Comparison of ENCODE assay signal across 12 cellular contexts in the genomic region with DNA sequence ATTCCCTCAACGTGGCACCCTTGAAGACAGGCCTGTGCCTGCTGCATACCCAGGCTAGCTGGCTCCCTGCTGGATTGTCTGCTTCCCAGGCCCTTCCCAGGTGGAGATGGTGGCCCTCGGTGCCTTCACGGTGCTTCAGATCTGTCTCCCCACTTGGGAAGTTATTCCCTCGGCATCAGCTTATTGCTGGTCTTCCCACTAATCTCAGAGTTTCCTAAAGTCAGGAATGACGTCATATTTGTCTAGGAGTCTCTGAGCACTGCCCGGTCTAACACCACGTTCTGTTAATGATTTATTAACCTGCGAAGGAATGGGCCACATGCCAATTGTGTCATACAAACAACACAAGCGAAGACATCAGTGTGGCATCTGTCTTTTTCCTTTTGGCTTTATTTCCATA.
DNase-seq lines count a peak whose midpoint lies in the region; TF ChIP-seq lines count a peak whose summit lies in the region.
"Had no signal": no experiment of that assay in that cellular context is flagged by ENCODE, and none has a peak within 500 bp of the region (broad histone marks: within the 10 kb centered on the region; RNA-seq: fewer than 3 reads in every experiment).

No MANE protein-coding gene starts in this region.

- no peaks in the 10 kb centered on the region for H3K36me3 Mint-ChIP-seq in type B pancreatic cell
- H3K36me3 Mint-ChIP-seq: activated naive CD4-positive, alpha-beta T cell treated with anti-CD3 and anti-CD28 coated beads, Interleukin-2, amount 10 ng/mL, durations not matched to agents 7 days and 5 days had no signal

- no peaks in the 10 kb centered on the region for H3K27me3 Mint-ChIP-seq in type B pancreatic cell

- H3K36me3 ChIP-seq in liver (ENCODE audit: control insufficient read depth in 4 of 4, insufficient read depth in 3 of 4, low read depth in 1 of 4, low read length in 3 of 4) (no peaks in the 10 kb centered on the region), H7 (replicated peaks; ENCODE audit: control insufficient read depth, insufficient read depth, low read length) (no peaks in the 10 kb centered on the region)

- H3K4me3 Mint-ChIP-seq in type B pancreatic cell = peak overlapping the region; percentile 47
- H3K4me3 Mint-ChIP-seq: activated naive CD4-positive, alpha-beta T cell treated with anti-CD3 and anti-CD28 coated beads, Interleukin-2, amount 10 ng/mL, durations not matched to agents 7 days and 5 days; T-helper 2 cell treated with Interferon-gamma antibody and Interleukin-4, amounts not matched to agents 5 μg/mL and 100 μg/mL, for 36 hours had no signal

- peak overlapping the region; percentile 77 for H3K27ac Mint-ChIP-seq in type B pancreatic cell
- H3K27ac Mint-ChIP-seq: activated naive CD4-positive, alpha-beta T cell treated with anti-CD3 and anti-CD28 coated beads, Interleukin-2, amount 10 ng/mL, durations not matched to agents 7 days and 5 days; T-helper 2 cell treated with Interferon-gamma antibody and Interleukin-4, amounts not matched to agents 5 μg/mL and 100 μg/mL, for 36 hours had no signal

- DNase-seq in NCI-H1694 (lab: John Stamatoyannopoulos, UW) = peak; percentile 43
- DNase-seq in type B pancreatic cell (ENCODE audit: extremely low spot score, unreplicated experiment) = no peak
- no peak for DNase-seq in H7
- DNase-seq in iPS-NIHi7 (ENCODE audit: extremely low spot score) = no peak
- DNase-seq in OCI-M1 (lab: John Stamatoyannopoulos, UW) = no peak
- DNase-seq: activated naive CD4-positive, alpha-beta T cell treated with anti-CD3 and anti-CD28 coated beads, Interleukin-2, amount 10 ng/mL, durations not matched to agents 7 days and 5 days; DMS153; NCI-H2029; posterior cingulate gyrus had no signal

- peaks cover 24 to 71% (median 48%) of the 10 kb centered on the region in 4 donors for H3K4me1 ChIP-seq in liver (ENCODE audit: control insufficient read depth in 4 of 4, insufficient read depth in 4 of 4, low read length in 3 of 4)

- H3K27ac ChIP-seq in cingulate gyrus (ENCODE audit: low read depth, low read length) (peak overlapping the region; percentile 67), liver (ENCODE audit: low read depth in 1 of 2, low read length in 2 of 2) (peak overlapping the region; percentile 88 to 98)

- no peak overlapping the region for H3K9ac ChIP-seq in liver (ENCODE audit: low read depth in 1 of 2, low read length in 2 of 2)

- TF ChIP-seq CTCF in liver (IDR thresholded peaks at IDR 0.05; ENCODE audit: low read depth, low read length, missing input control) (no peak), type B pancreatic cell (conservative IDR thresholded peaks at IDR 0.05) (no peak)

- H3K9me3 Mint-ChIP-seq in type B pancreatic cell = peaks cover 5% of the 10 kb centered on the region
- H3K9me3 Mint-ChIP-seq: activated naive CD4-positive, alpha-beta T cell treated with anti-CD3 and anti-CD28 coated beads, Interleukin-2, amount 10 ng/mL, durations not matched to agents 7 days and 5 days; T-helper 2 cell treated with Interferon-gamma antibody and Interleukin-4, amounts not matched to agents 5 μg/mL and 100 μg/mL, for 36 hours had no signal

- no peaks in the 10 kb centered on the region for H3K9me3 ChIP-seq in liver (ENCODE audit: control insufficient read depth in 4 of 4, low read length in 3 of 4)

- 31% methylated on average over 9 of the region's 9 CpGs for WGBS in liver

- H3K4me1 Mint-ChIP-seq in type B pancreatic cell (ENCODE audit: unreplicated experiment) = peaks cover 29% of the 10 kb centered on the region

- H3K27me3 ChIP-seq in liver (ENCODE audit: control insufficient read depth in 4 of 4, insufficient read depth in 4 of 4, low read length in 3 of 4) (no peaks in the 10 kb centered on the region), H7 (ENCODE audit: control insufficient read depth, insufficient read depth, low read length) (no peaks in the 10 kb centered on the region)

- TF ChIP-seq RAD21 in liver (IDR thresholded peaks at IDR 0.05) = peak; percentile 56 to 65

- H3K4me3 ChIP-seq in liver (ENCODE audit: low read depth in 1 of 3, low read length in 3 of 3) = peak overlapping the region in 1 of 3 donors; percentile 11
- no peak overlapping the region for H3K4me3 ChIP-seq in H7 (ENCODE audit: insufficient read depth, low read depth, low read length)

TF ChIP-seq in liver, 16 proteins besides CTCF, POLR2A, EP300 and RAD21:
- TF ChIP-seq FOXA1 (IDR thresholded peaks at IDR 0.05) (no peak), ZBTB33 (IDR thresholded peaks at IDR 0.05) (no peak), SP1 (IDR thresholded peaks at IDR 0.05) (peak; percentile 63), FOXA2 (IDR thresholded peaks at IDR 0.05) (peak; percentile 29), JUND (IDR thresholded peaks at IDR 0.05) (peak; percentile 81 to 91), RXRA (IDR thresholded peaks at IDR 0.05) (peak; percentile 28 to 85), GABPA (IDR thresholded peaks at IDR 0.05 in 1 of 2, conservative IDR thresholded peaks at IDR 0.05 in 1 of 2) (no peak), HNF4A (conservative IDR thresholded peaks at IDR 0.05) (peak; percentile 49 to 80), NR2F2 (IDR thresholded peaks at IDR 0.05) (no peak), HNF4G (IDR thresholded peaks at IDR 0.05) (no peak), EGR1 (IDR thresholded peaks at IDR 0.05; ENCODE audit: low read depth in 2 of 2) (peak in 1 of 2 donors; percentile 62), REST (IDR thresholded peaks at IDR 0.05) (peak; percentile 39), TAF1 (conservative IDR thresholded peaks at IDR 0.05) (no peak), YY1 (IDR thresholded peaks at IDR 0.05) (peak; percentile 50)
